Comparison of ENCODE assay signal across 1 cellular context in genomic region chr5:31981361-31981955, GRCh38.
TF ChIP-seq lines count a peak whose summit lies in the region.

No MANE protein-coding gene starts in this region.

TF ChIP-seq in H1, 55 proteins besides CTCF, POLR2A, EP300 and RAD21 (continued from another document):
- no peak for TF ChIP-seq CHD7 (IDR thresholded peaks at IDR 0.05; ENCODE audit: insufficient replicate concordance, low read length)
- no peak for TF ChIP-seq CHD2 (IDR thresholded peaks at IDR 0.05; ENCODE audit: low read length)
- no peak for TF ChIP-seq SP4 (IDR thresholded peaks at IDR 0.05; ENCODE audit: low read length)
- TF ChIP-seq POU5F1 (IDR thresholded peaks at IDR 0.05; ENCODE audit: low read depth, low read length): no peak
- no peak for TF ChIP-seq MAFK (IDR thresholded peaks at IDR 0.05; ENCODE audit: low read depth, low read length)
- no peak for TF ChIP-seq GABPA (IDR thresholded peaks at IDR 0.05; ENCODE audit: borderline replicate concordance, insufficient read depth, low read length)
